ENCODE assay signal across 22 cellular contexts in genomic region chr20:19821605-19822004, GRCh38.
"Had no signal": no experiment of that assay in that cellular context is flagged by ENCODE, and none has a peak within 500 bp of the region (broad histone marks: within the 10 kb centered on the region; RNA-seq: fewer than 3 reads in every experiment).

No MANE protein-coding gene starts in this region.

- ATAC-seq: activated CD4-positive, alpha-beta T cell treated with anti-CD3 and anti-CD28 coated beads for 36 hours; foreskin keratinocyte; left colon; stimulated activated naive CD8-positive, alpha-beta T cell treated with anti-CD3 and anti-CD28 coated beads, Interleukin-15, amount 100 ng/mL, for 72 hours; WTC11 had no signal

- H3K4me3 ChIP-seq: lung, suprapubic skin, transverse colon, vagina had no signal

- H3K9me3 Mint-ChIP-seq: activated T-helper 1 cell treated with anti-CD3 and anti-CD28 coated beads, Interleukin-12 subunit alpha, Interleukin-12 subunit beta, Interleukin-2, Interleukin-4 antibody, amounts not matched to agents 30 ng/mL and 10 ng/mL and 1 ng/mL, durations not matched to agents 14 hours and 24 hours and 36 hours; stimulated activated naive CD8-positive, alpha-beta T cell treated with anti-CD3 and anti-CD28 coated beads, Interleukin-15, amount 100 ng/mL, for 72 hours had no signal

- H3K27ac Mint-ChIP-seq: activated CD4-positive, alpha-beta T cell treated with anti-CD3 and anti-CD28 coated beads for 36 hours; activated naive CD8-positive, alpha-beta T cell treated with anti-CD3 and anti-CD28 coated beads for 36 hours; activated T-helper 1 cell treated with anti-CD3 and anti-CD28 coated beads, Interleukin-12 subunit alpha, Interleukin-12 subunit beta, Interleukin-2, Interleukin-4 antibody, amounts not matched to agents 30 ng/mL and 10 ng/mL and 1 ng/mL, durations not matched to agents 14 hours and 24 hours and 36 hours; endodermal cell; nephron progenitor cell; stimulated activated naive CD8-positive, alpha-beta T cell treated with anti-CD3 and anti-CD28 coated beads, Interleukin-15, amount 100 ng/mL, for 72 hours; WTC11 had no signal

- H3K27ac ChIP-seq: foreskin keratinocyte, suprapubic skin, transverse colon, vagina had no signal

- H3K36me3 Mint-ChIP-seq: activated naive CD8-positive, alpha-beta T cell treated with anti-CD3 and anti-CD28 coated beads for 36 hours; WTC11 had no signal

- H3K4me1 ChIP-seq: transverse colon had no signal

- DNase-seq: activated CD4-positive, alpha-beta T cell treated with anti-CD3 and anti-CD28 coated beads for 36 hours; activated CD4-positive, alpha-beta T cell treated with anti-CD3 and anti-CD28 coated beads, Interleukin-2, amount 50 U/mL, for 48 hours; activated gamma-delta T cell treated with Interleukin-2 at 50 U/mL for 16 hours; activated naive CD8-positive, alpha-beta T cell treated with anti-CD3 and anti-CD28 coated beads for 36 hours; amniotic stem cell; caudate nucleus; endodermal cell; foreskin keratinocyte; glutamatergic neuron; hypothalamus; islet precursor cell; left colon; nephron progenitor cell; nucleus accumbens; posterior cingulate gyrus; stimulated activated naive CD8-positive, alpha-beta T cell treated with anti-CD3 and anti-CD28 coated beads, Interleukin-15, amount 100 ng/mL, for 72 hours; transverse colon had no signal

- H3K27me3 Mint-ChIP-seq: activated CD4-positive, alpha-beta T cell treated with anti-CD3 and anti-CD28 coated beads for 36 hours had no signal

- H3K27me3 ChIP-seq: foreskin keratinocyte, suprapubic skin, transverse colon, vagina had no signal

- H3K4me1 Mint-ChIP-seq: activated CD4-positive, alpha-beta T cell treated with anti-CD3 and anti-CD28 coated beads for 36 hours; activated naive CD8-positive, alpha-beta T cell treated with anti-CD3 and anti-CD28 coated beads for 36 hours; endodermal cell; stimulated activated naive CD8-positive, alpha-beta T cell treated with anti-CD3 and anti-CD28 coated beads, Interleukin-15, amount 100 ng/mL, for 72 hours had no signal

- H3K4me3 Mint-ChIP-seq: activated CD4-positive, alpha-beta T cell treated with anti-CD3 and anti-CD28 coated beads for 36 hours; activated naive CD8-positive, alpha-beta T cell treated with anti-CD3 and anti-CD28 coated beads for 36 hours; activated T-helper 1 cell treated with anti-CD3 and anti-CD28 coated beads, Interleukin-12 subunit alpha, Interleukin-12 subunit beta, Interleukin-2, Interleukin-4 antibody, amounts not matched to agents 30 ng/mL and 10 ng/mL and 1 ng/mL, durations not matched to agents 14 hours and 24 hours and 36 hours; endodermal cell; nephron progenitor cell; stimulated activated naive CD8-positive, alpha-beta T cell treated with anti-CD3 and anti-CD28 coated beads, Interleukin-15, amount 100 ng/mL, for 72 hours; WTC11 had no signal

- H3K9me3 ChIP-seq: suprapubic skin, transverse colon, vagina had no signal

- H3K36me3 ChIP-seq: suprapubic skin, transverse colon, vagina had no signal
